ENCODE assay signal across 9 cellular contexts in genomic region chr19:35740108-35740422, GRCh38. TPM values are rescaled to one million over a fixed set of nuclear protein-coding genes. Genes with fewer than 3 reads are reported as not detected.
DNase-seq lines count a peak whose midpoint lies in the region; TF ChIP-seq lines count a peak whose summit lies in the region.
"Had no signal": no experiment of that assay in that cellular context is flagged by ENCODE, and none has a peak within 500 bp of the region (broad histone marks: within the 10 kb centered on the region; RNA-seq: fewer than 3 reads in every experiment).

No MANE protein-coding gene starts in this region.

- 39% methylated on average over 3 of the region's 16 CpGs for WGBS in esophagus muscularis mucosa

- H3K36me3 Mint-ChIP-seq in activated naive CD4-positive, alpha-beta T cell treated with anti-CD3 and anti-CD28 coated beads, Interleukin-2, amount 10 ng/mL, durations not matched to agents 7 days and 5 days, result peaks cover 32% of the 10 kb centered on the region

- no peak for TF ChIP-seq EP300 in esophagus muscularis mucosa (IDR thresholded peaks at IDR 0.05)

- H3K27ac ChIP-seq in esophagus muscularis mucosa (replicated peaks in 1 of 4), result peak overlapping the region; percentile 80 to 94 (median 88)
- H3K27ac ChIP-seq: epithelial cell of prostate had no signal

- CTCF ChIA-PET in activated naive CD4-positive, alpha-beta T cell treated with anti-CD3 and anti-CD28 coated beads, Interleukin-2, amount 10 ng/mL, durations not matched to agents 7 days and 5 days (lab: Charles Lee), result interaction anchor here (0.6 to 1.6 kb wide), 8 partner anchors 22 to 194 kb away, joined by 3 to 10 read pairs (median 4); partner anchors contain the start of gene KMT2B

- no peaks in the 10 kb centered on the region for H3K9me3 Mint-ChIP-seq in activated naive CD4-positive, alpha-beta T cell treated with anti-CD3 and anti-CD28 coated beads, Interleukin-2, amount 10 ng/mL, durations not matched to agents 7 days and 5 days

- DNase-seq in activated naive CD4-positive, alpha-beta T cell treated with anti-CD3 and anti-CD28 coated beads, Interleukin-2, amount 10 ng/mL, durations not matched to agents 7 days and 5 days, result no peak
- DNase-seq in activated naive CD4-positive, alpha-beta T cell (lab: John Stamatoyannopoulos, UW), result no peak
- no peak for DNase-seq in NT2/D1 (ENCODE audit: low read depth, low spot score)
- no peak for DNase-seq in esophagus muscularis mucosa (ENCODE audit: extremely low spot score)
- no peak for DNase-seq in skeletal muscle cell (ENCODE audit: low read depth)
- DNase-seq in NCI-H526 treated with DMSO at 0.1 percent for 48 hours (lab: John Stamatoyannopoulos, UW), result no peak
- DNase-seq in NCI-H2227 (lab: John Stamatoyannopoulos, UW; ENCODE audit: unreplicated experiment), result no peak
- no peak for DNase-seq in ureter (ENCODE audit: low spot score)

- peaks cover 9% of the 10 kb centered on the region for H3K4me1 ChIP-seq in NT2/D1 (ENCODE audit: insufficient read depth, insufficient read length)
- peaks cover 24 to 61% (median 37%) of the 10 kb centered on the region in 4 donors for H3K4me1 ChIP-seq in esophagus muscularis mucosa

- peak overlapping the region; percentile 15 for H3K27ac Mint-ChIP-seq in activated naive CD4-positive, alpha-beta T cell treated with anti-CD3 and anti-CD28 coated beads, Interleukin-2, amount 10 ng/mL, durations not matched to agents 7 days and 5 days

- H3K36me3 ChIP-seq in NT2/D1 (ENCODE audit: insufficient read depth, insufficient read length, low read length) (peaks cover 56% of the 10 kb centered on the region), esophagus muscularis mucosa (peaks cover 27 to 67% (median 52%) of the 10 kb centered on the region in 4 donors)

- H3K4me3 ChIP-seq in NT2/D1 (ENCODE audit: insufficient read length, low read depth) (peak overlapping the region; percentile 53), esophagus muscularis mucosa (peak overlapping the region; percentile 58 to 67 (median 66)), skeletal muscle cell (ENCODE audit: low read depth, low read length) (peak overlapping the region; percentile 64)

- H3K27me3 ChIP-seq in NT2/D1 (ENCODE audit: insufficient read depth, insufficient read length) (no peaks in the 10 kb centered on the region), esophagus muscularis mucosa (no peaks in the 10 kb centered on the region)

- peak overlapping the region; percentile 90 for H3K4me3 Mint-ChIP-seq in activated naive CD4-positive, alpha-beta T cell treated with anti-CD3 and anti-CD28 coated beads, Interleukin-2, amount 10 ng/mL, durations not matched to agents 7 days and 5 days

- H3K9me3 ChIP-seq in NT2/D1 (ENCODE audit: insufficient read depth, low read length), result no peaks in the 10 kb centered on the region
- H3K9me3 ChIP-seq in esophagus muscularis mucosa, result no peaks in the 10 kb centered on the region

- no peak for TF ChIP-seq CTCF in esophagus muscularis mucosa (IDR thresholded peaks at IDR 0.05)

- intact Hi-C loops in esophagus muscularis mucosa (cut with DNase I), result no loop called here

- no peak for TF ChIP-seq POLR2A in esophagus muscularis mucosa (IDR thresholded peaks at IDR 0.05; ENCODE audit: low read depth)

- H3K9ac ChIP-seq in NT2/D1 (ENCODE audit: insufficient read length, low read depth), result peak overlapping the region; percentile 68

- peaks cover 55% of the 10 kb centered on the region for H3K4me1 Mint-ChIP-seq in activated naive CD4-positive, alpha-beta T cell treated with anti-CD3 and anti-CD28 coated beads, Interleukin-2, amount 10 ng/mL, durations not matched to agents 7 days and 5 days

- no peaks in the 10 kb centered on the region for H3K27me3 Mint-ChIP-seq in activated naive CD4-positive, alpha-beta T cell treated with anti-CD3 and anti-CD28 coated beads, Interleukin-2, amount 10 ng/mL, durations not matched to agents 7 days and 5 days

RNA-seq across cellular contexts. Expression of gene IGFLR1, which starts 2.2 kb away (rescaled TPM):
- total RNA-seq in esophagus muscularis mucosa (1 to 10 TPM; 1.7 to 8.1 (median 5.9) TPM), ureter (14.7 TPM)

RNA-seq across cellular contexts. Expression of gene U2AF1L4, which starts 5.2 kb away (rescaled TPM):
- total RNA-seq in esophagus muscularis mucosa (10 to 100 TPM in 3 of 4 donors, 1 to 10 TPM in 1; 7.9 to 31.1 (median 20.9) TPM), ureter (32.9 TPM)

RNA-seq across cellular contexts. Expression of gene PSENEN, which starts 5.4 kb away (rescaled TPM):
- 10 to 100 TPM; 27.4 to 48.7 (median 33.8) TPM for total RNA-seq in esophagus muscularis mucosa
- 81.1 TPM for total RNA-seq in ureter

RNA-seq across cellular contexts. Expression of gene LIN37, which starts 8.3 kb away (rescaled TPM):
- total RNA-seq in esophagus muscularis mucosa (10 to 100 TPM; 11.6 to 18.3 (median 15.6) TPM), ureter (7.2 TPM)

RNA-seq across cellular contexts. Expression of gene HSPB6, which starts 16.8 kb away (rescaled TPM):
- total RNA-seq in esophagus muscularis mucosa (100 to 1,000 TPM in 2 of 4 donors, 10 to 100 TPM in 2; 64.4 to 146 (median 105) TPM), ureter (80.9 TPM)
